In genomic region chrX:21932277-21932996, GRCh38 we compare ENCODE assay signal across 9 cellular contexts. TPM values are rescaled to one million over a fixed set of nuclear protein-coding genes. Genes with fewer than 3 reads are reported as not detected.
A peak's percentile ranks its signal among the peaks of the same experiment; 100 is the strongest.
DNase-seq lines count a peak whose midpoint lies in the region; ATAC-seq and TF ChIP-seq lines count a peak whose summit lies in the region.
"Had no signal": no experiment of that assay in that cellular context is flagged by ENCODE, and none has a peak within 500 bp of the region (broad histone marks: within the 10 kb centered on the region; RNA-seq: fewer than 3 reads in every experiment).

No MANE protein-coding gene starts in this region.

- H2AFZ ChIP-seq in fibroblast of lung (ENCODE audit: low read length): no peak overlapping the region

- no peak for ATAC-seq in HG02885 (IDR thresholded peaks at IDR 0.05; ENCODE audit: poor library complexity, unreplicated experiment)
- ATAC-seq: stimulated activated memory B cell treated with anti-CD40 and anti-IgM and Interleukin-4, amounts not matched to agents 10 μg/mL and 1 μg/mL and 100 μg/mL, for 72 hours had no signal

- H4K20me1 ChIP-seq in fibroblast of lung (ENCODE audit: control insufficient read depth, extremely low read depth, insufficient read depth, low read length): no peaks in the 10 kb centered on the region

- peak; percentile 89 for DNase-seq in HCEC 1CT
- DNase-seq in RPMI7951 (ENCODE audit: low read depth): peak; percentile 86
- peak; percentile 94 for DNase-seq in fibroblast of lung (ENCODE audit: low read depth in 2 of 2)
- peak; percentile 86 for DNase-seq in skeletal muscle cell (ENCODE audit: low read depth)
- DNase-seq in cerebellum (ENCODE audit: low spot score): no peak
- DNase-seq in DMS114 treated with DMSO at 0.1 percent for 48 hours (lab: John Stamatoyannopoulos, UW; ENCODE audit: unreplicated experiment): no peak
- DNase-seq: caudate nucleus had no signal

- peaks cover 12% of the 10 kb centered on the region for H3K4me1 ChIP-seq in fibroblast of lung (ENCODE audit: control insufficient read depth, extremely low read depth, insufficient read depth, low read length)

- no peak overlapping the region for H3K9ac ChIP-seq in fibroblast of lung (ENCODE audit: insufficient read depth, low read length)

- no peak overlapping the region for H3K4me3 ChIP-seq in fibroblast of lung (replicated peaks in 1 of 4; ENCODE audit: control extremely low read depth in 1 of 4, insufficient read depth in 1 of 4, low read depth in 3 of 4, low read length in 4 of 4)
- H3K4me3 ChIP-seq in skeletal muscle cell (ENCODE audit: low read depth, low read length): no peak overlapping the region

- no peaks in the 10 kb centered on the region for H3K27me3 ChIP-seq in fibroblast of lung (ENCODE audit: control insufficient read depth, insufficient read depth, low read length)

- H3K27ac ChIP-seq in fibroblast of lung (ENCODE audit: insufficient read depth, low read length): peak overlapping the region; percentile 83

- H3K4me2 ChIP-seq in fibroblast of lung (ENCODE audit: extremely low read depth, insufficient read depth, low read length): no peak overlapping the region

- H3K9me3 ChIP-seq in fibroblast of lung (ENCODE audit: control insufficient read depth, insufficient read depth, low read depth, low read length): no peaks in the 10 kb centered on the region

- TF ChIP-seq CTCF in fibroblast of lung (conservative IDR thresholded peaks at IDR 0.05 in 1 of 2, IDR thresholded peaks at IDR 0.05 in 1 of 2; ENCODE audit: low read depth in 1 of 2, low read length in 2 of 2): peak in 1 of 2 donors; percentile 5

- H3K79me2 ChIP-seq in fibroblast of lung (ENCODE audit: control insufficient read depth, insufficient read depth, low read length): no peaks in the 10 kb centered on the region

- H3K36me3 ChIP-seq in fibroblast of lung (ENCODE audit: control insufficient read depth, insufficient read depth, low read length): no peaks in the 10 kb centered on the region

RNA-seq across cellular contexts. Expression of gene SMS, which starts 8.1 kb away (rescaled TPM):
- total RNA-seq in RPMI7951 (2014; rRNA removed; shearing (Covaris generic)): 225 and 246 TPM in 2 replicates
- total RNA-seq in fibroblast of lung (176 and 252 TPM in 2 replicates), cerebellum (58.1 TPM)
- 129 and 186 TPM in 2 replicates for polyA plus RNA-seq in fibroblast of lung
- polyA plus RNA-seq in fibroblast of lung (2012): 134 and 199 TPM in 2 replicates
- 16.2 and 23.8 TPM in 2 replicates for polyA minus RNA-seq in fibroblast of lung (ENCODE audit: low replicate concordance)

Comparison
In these comparisons a context has a peak if more than half of its experiments do, and no peak if none do; other contexts are left out.
1. DNase-seq: peak in HCEC 1CT (single experiment), RPMI7951 (single experiment), fibroblast of lung (2 of 2) and skeletal muscle cell (single experiment); none in cerebellum (single experiment) and DMS114 treated with DMSO at 0.1 percent for 48 hours (single experiment).